ENCODE assay signal across 8 cellular contexts in genomic region chr1:232950919-232951579, GRCh38. TPM values are rescaled to one million over a fixed set of nuclear protein-coding genes. Genes with fewer than 3 reads are reported as not detected.
DNase-seq lines count a peak whose midpoint lies in the region; ATAC-seq, FAIRE-seq and TF ChIP-seq lines count a peak whose summit lies in the region.

No MANE protein-coding gene starts in this region.

- intact Hi-C loops in GM12878 (cut with micrococcal nuclease; ENCODE audit: unreplicated experiment): loop anchor here (5.0 to 10.0 kb wide), 2 partner anchors 144 to 316 kb away; partner anchors contain the start of genes MAP10 and SIPA1L2

- H4K20me1 ChIP-seq in GM12878 (ENCODE audit: control insufficient read depth, insufficient read depth): no peaks in the 10 kb centered on the region

- TF ChIP-seq EP300 in GM12878 (IDR thresholded peaks at IDR 0.05; ENCODE audit: borderline replicate concordance in 1 of 2, control insufficient read depth in 1 of 2, low read depth in 2 of 2, low read length in 2 of 2): no peak

- no peaks in the 10 kb centered on the region for H3K9me3 ChIP-seq in Peyer's patch
- no peaks in the 10 kb centered on the region for H3K9me3 ChIP-seq in GM12878 (replicated peaks; ENCODE audit: control insufficient read depth, insufficient read depth, low read length)

- POLR2A ChIA-PET in GM12878 (lab: Charles Lee): no interaction called here

- SMC1A ChIA-PET in GM12878 (lab: Charles Lee; ENCODE audit: uncharacterized antibody, unreplicated experiment): interaction anchor here (2.2 kb wide), 1 partner anchor 7 kb away, joined by 6 read pairs; no protein-coding TSS in a partner anchor

- ATAC-seq in HG03097 (IDR thresholded peaks at IDR 0.05; ENCODE audit: low FRiP score, unreplicated experiment) (peak; percentile 14), GM12878 (peak; percentile 61)

- TF ChIP-seq RAD21 in GM12878 (IDR thresholded peaks at IDR 0.05; ENCODE audit: insufficient read depth, low read depth, low read length): no peak

- no peak for FAIRE-seq in GM12878 (lab: Jason Lieb, UNC)

- peak overlapping the region; percentile 73 to 90 (median 83) for H3K27ac ChIP-seq in Peyer's patch
- H3K27ac ChIP-seq in GM12878 (ENCODE audit: control insufficient read depth, insufficient read depth): peak overlapping the region; percentile 81

- peak; percentile 20 for DNase-seq in AG08395 (ENCODE audit: low spot score)
- peak in 2 of 3 donors; percentile 40 to 54 for DNase-seq in Peyer's patch
- no peak for DNase-seq in GM12878 (ENCODE audit: low read depth, low spot score)
- peak; percentile 43 for DNase-seq in iPS-NIHi7 (ENCODE audit: extremely low spot score)
- DNase-seq in stimulated activated CD8-positive, alpha-beta memory T cell treated with anti-CD3 and anti-CD28 coated beads, Interleukin-4, amount 100 ng/mL, for 48 hours: peak; percentile 48
- DNase-seq in CD1c-positive myeloid dendritic cell (ENCODE audit: extremely low spot score): no peak

- no peak for TF ChIP-seq CTCF in GM12875 (IDR thresholded peaks at IDR 0.05; ENCODE audit: borderline replicate concordance, insufficient read depth, low read depth, low read length)
- TF ChIP-seq CTCF in Peyer's patch (IDR thresholded peaks at IDR 0.05): no peak
- TF ChIP-seq CTCF in GM12878 (IDR thresholded peaks at IDR 0.05 in 2 of 3, conservative IDR thresholded peaks at IDR 0.05 in 1 of 3; ENCODE audit: control insufficient read depth in 2 of 3, extremely low read depth in 1 of 3, insufficient read depth in 1 of 3, low read depth in 3 of 3, low read length in 3 of 3): no peak

- CTCF ChIA-PET in GM12878 (lab: Yijun Ruan, JAX): interaction anchor here (1.0 to 1.2 kb wide), 2 partner anchors 9 to 147 kb away, joined by 3 to 5 read pairs; no protein-coding TSS in a partner anchor

- H3K36me3 ChIP-seq in Peyer's patch: peaks cover 0 to 2% (median 0%) of the 10 kb centered on the region in 3 donors
- peaks cover 0 to 5% of the 10 kb centered on the region in 2 experiments; a peak in 2 of 4 replicates for H3K36me3 ChIP-seq in GM12878 (ENCODE audit: control insufficient read depth in 2 of 2, insufficient read depth in 2 of 2, low read length in 1 of 2)

- RAD21 ChIA-PET in GM12878 (lab: Charles Lee; ENCODE audit: unreplicated experiment): no interaction called here

- TF ChIP-seq POLR2A in Peyer's patch (IDR thresholded peaks at IDR 0.05) (no peak), GM12878 (IDR thresholded peaks at IDR 0.05; ENCODE audit: low read depth, low read length) (no peak)

- peak overlapping the region; percentile 88 for H3K4me2 ChIP-seq in GM12878 (ENCODE audit: control insufficient read depth, insufficient read depth)

- H2AFZ ChIP-seq in GM12878 (ENCODE audit: control insufficient read depth, low read depth, low read length): peak overlapping the region; percentile 98

- H3K27me3 ChIP-seq in Peyer's patch (no peaks in the 10 kb centered on the region), GM12878 (replicated peaks in 1 of 2; ENCODE audit: control insufficient read depth in 2 of 2, insufficient read depth in 2 of 2, low read length in 1 of 2) (no peaks in the 10 kb centered on the region)

- H3K79me2 ChIP-seq in GM12878 (ENCODE audit: control insufficient read depth, insufficient read depth, low read length): peaks cover 14% of the 10 kb centered on the region

- peaks cover 0 to 28% (median 1%) of the 10 kb centered on the region in 4 donors for H3K4me1 ChIP-seq in Peyer's patch
- H3K4me1 ChIP-seq in GM12878 (ENCODE audit: control insufficient read depth, insufficient read depth, low read length): peaks cover 7% of the 10 kb centered on the region

- H3K9ac ChIP-seq in GM12878 (ENCODE audit: control insufficient read depth, insufficient read depth, low read length): peak overlapping the region; percentile 82

- under 1% methylated on average over 13 of the region's 13 CpGs for WGBS in GM12878 (ENCODE audit: insufficient coverage, insufficient replicate concordance, low lambda C conversion rate, missing lambda C conversion rate)

- in situ Hi-C loops in GM12878 (cut with MboI): no loop called here

- H3K4me3 ChIP-seq in GM12875 (ENCODE audit: low read depth, low read length) (peak overlapping the region; percentile 68), Peyer's patch (peak overlapping the region; percentile 85 to 93 (median 88)), GM12878 (peak overlapping the region; percentile 70)

- BruUV-seq in GM12878 (replicated peaks; lab: Mats Ljungman, UMichigan): TSS peak; percentile 61

TF ChIP-seq in GM12878, 131 proteins besides CTCF, POLR2A, EP300 and RAD21 (continues in another document):
- TF ChIP-seq BACH1 (IDR thresholded peaks at IDR 0.05; ENCODE audit: borderline replicate concordance): no peak
- TF ChIP-seq PKNOX1 (IDR thresholded peaks at IDR 0.05): peak; percentile 23; the same call in 1 of the 2 replicates
- TF ChIP-seq, protein P1, sequence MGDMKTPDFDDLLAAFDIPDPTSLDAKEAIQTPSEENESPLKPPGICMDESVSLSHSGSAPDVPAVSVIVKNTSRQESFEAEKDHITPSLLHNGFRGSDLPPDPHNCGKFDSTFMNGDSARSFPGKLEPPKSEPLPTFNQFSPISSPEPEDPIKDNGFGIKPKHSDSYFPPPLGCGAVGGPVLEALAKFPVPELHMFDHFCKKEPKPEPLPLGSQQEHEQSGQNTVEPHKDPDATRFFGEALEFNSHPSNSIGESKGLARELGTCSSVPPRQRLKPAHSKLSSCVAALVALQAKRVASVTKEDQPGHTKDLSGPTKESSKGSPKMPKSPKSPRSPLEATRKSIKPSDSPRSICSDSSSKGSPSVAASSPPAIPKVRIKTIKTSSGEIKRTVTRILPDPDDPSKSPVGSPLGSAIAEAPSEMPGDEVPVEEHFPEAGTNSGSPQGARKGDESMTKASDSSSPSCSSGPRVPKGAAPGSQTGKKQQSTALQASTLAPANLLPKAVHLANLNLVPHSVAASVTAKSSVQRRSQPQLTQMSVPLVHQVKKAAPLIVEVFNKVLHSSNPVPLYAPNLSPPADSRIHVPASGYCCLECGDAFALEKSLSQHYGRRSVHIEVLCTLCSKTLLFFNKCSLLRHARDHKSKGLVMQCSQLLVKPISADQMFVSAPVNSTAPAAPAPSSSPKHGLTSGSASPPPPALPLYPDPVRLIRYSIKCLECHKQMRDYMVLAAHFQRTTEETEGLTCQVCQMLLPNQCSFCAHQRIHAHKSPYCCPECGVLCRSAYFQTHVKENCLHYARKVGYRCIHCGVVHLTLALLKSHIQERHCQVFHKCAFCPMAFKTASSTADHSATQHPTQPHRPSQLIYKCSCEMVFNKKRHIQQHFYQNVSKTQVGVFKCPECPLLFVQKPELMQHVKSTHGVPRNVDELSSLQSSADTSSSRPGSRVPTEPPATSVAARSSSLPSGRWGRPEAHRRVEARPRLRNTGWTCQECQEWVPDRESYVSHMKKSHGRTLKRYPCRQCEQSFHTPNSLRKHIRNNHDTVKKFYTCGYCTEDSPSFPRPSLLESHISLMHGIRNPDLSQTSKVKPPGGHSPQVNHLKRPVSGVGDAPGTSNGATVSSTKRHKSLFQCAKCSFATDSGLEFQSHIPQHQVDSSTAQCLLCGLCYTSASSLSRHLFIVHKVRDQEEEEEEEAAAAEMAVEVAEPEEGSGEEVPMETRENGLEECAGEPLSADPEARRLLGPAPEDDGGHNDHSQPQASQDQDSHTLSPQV (IDR thresholded peaks at IDR 0.05): no peak
- TF ChIP-seq RELA (IDR thresholded peaks at IDR 0.05; ENCODE audit: borderline replicate concordance, partially characterized antibody): no peak
- TF ChIP-seq EGR1 (IDR thresholded peaks at IDR 0.05; ENCODE audit: borderline replicate concordance in 1 of 2, low read depth in 2 of 2, low read length in 2 of 2): no peak
- peak; percentile 37; the same call in 1 of the 2 replicates for TF ChIP-seq MXI1 (IDR thresholded peaks at IDR 0.05; ENCODE audit: low read depth, low read length)
- 0 out of 2 replicates have a peak, but pooled peaks have one; percentile 24 for TF ChIP-seq EED (IDR thresholded peaks at IDR 0.05; ENCODE audit: low read depth)
- no peak for TF ChIP-seq HDGF (IDR thresholded peaks at IDR 0.05)
- no peak for TF ChIP-seq MYC (IDR thresholded peaks at IDR 0.05; ENCODE audit: insufficient read depth, insufficient read length, insufficient replicate concordance, low read length, severe bottlenecking)
- no peak for TF ChIP-seq POLR2AphosphoS5 (IDR thresholded peaks at IDR 0.05; ENCODE audit: low read length)

RNA-seq across cellular contexts. Expression of gene NTPCR, which starts 0.6 kb away (rescaled TPM):
- total RNA-seq in Peyer's patch (10 to 100 TPM; 25.7 to 43.0 (median 29.6) TPM), GM12878 (2014; rRNA removed) (25.4 and 36.3 TPM in 2 replicates), GM12878 (2014; rRNA removed; fragmentation: Illumina TruSeq; extraction: Trizol) (30.6 and 31.5 TPM in 2 replicates), GM12878 (2021) (48.3 and 50.2 TPM in 2 replicates)
- total RNA-seq in GM12878 (2013; cell fraction: nucleolus; rRNA removed): 49.6 and 50.4 TPM in 2 replicates
- 24.9 TPM for polyA plus RNA-seq in GM12878 (2011; ENCODE audit: low read depth)
- polyA plus RNA-seq in GM12878 (2011; rRNA removed) (64.8 and 74.6 TPM in 2 replicates), GM12878 (2014; fragmentation: Illumina TruSeq; extraction: Trizol) (46.8 and 50.6 TPM in 2 replicates), GM12878 (2014; fragmentation: Nextera tagmentation; extraction: Ambion mirVana) (10 to 100 TPM; 77.4 to 84.4 TPM), GM12878 (2014; rRNA removed) (29.6 and 31.2 TPM in 2 replicates), GM12878 (2016; fragmentation: Nextera tagmentation; extraction: Ambion mirVana) (100 to 1,000 TPM; 102 to 109 TPM)
- 31.9 and 37.5 TPM in 2 replicates for polyA plus RNA-seq in GM12878 (2011; cell fraction: cytosol; rRNA removed)
- 34.9 and 48.4 TPM in 2 replicates for polyA plus RNA-seq in GM12878 (2011; cell fraction: nucleus; rRNA removed)
- polyA plus RNA-seq in GM12878 (2012): 36.6 and 47.7 TPM in 2 replicates
- polyA minus RNA-seq in GM12878 (2011; rRNA and poly(A)+ RNA removed): 26.6 and 28.2 TPM in 2 replicates
- 13.4 and 19.0 TPM in 2 replicates for polyA minus RNA-seq in GM12878 (2011; cell fraction: cytosol; rRNA and poly(A)+ RNA removed)
- polyA minus RNA-seq in GM12878 (2011; cell fraction: nucleus; rRNA and poly(A)+ RNA removed): 27.7 and 40.9 TPM in 2 replicates

Comparison
In these comparisons a context has a peak if more than half of its experiments do, and no peak if none do; other contexts are left out.
1. DNase-seq: peak in AG08395 (single experiment), Peyer's patch (2 of 3), iPS-NIHi7 (single experiment) and stimulated activated CD8-positive, alpha-beta memory T cell treated with anti-CD3 and anti-CD28 coated beads, Interleukin-4, amount 100 ng/mL, for 48 hours (single experiment); none in GM12878 (single experiment) and CD1c-positive myeloid dendritic cell (single experiment).
2. Peak in every context shown above with its lines, with median percentiles within 50 percentile points of each other: H3K4me3 ChIP-seq.